8 cellular contexts compared by ENCODE assay signal in genomic region chr17:45425125-45425983, GRCh38. TPM values are rescaled to one million over a fixed set of nuclear protein-coding genes. Genes with fewer than 3 reads are reported as not detected.
DNase-seq lines count a peak whose midpoint lies in the region; ATAC-seq, FAIRE-seq and TF ChIP-seq lines count a peak whose summit lies in the region.

No MANE protein-coding gene starts in this region.

- peaks cover 0 to 5% (median 4%) of the 10 kb centered on the region in 3 donors for H3K36me3 Mint-ChIP-seq in immature natural killer cell

- H3K4me1 ChIP-seq in kidney (ENCODE audit: control insufficient read depth in 1 of 2, insufficient read depth in 1 of 2, low read depth in 1 of 2, low read length in 2 of 2) (peaks cover 4 to 6% of the 10 kb centered on the region in 2 donors), aorta (ENCODE audit: control insufficient read depth in 1 of 2, insufficient read depth in 2 of 2, low read length in 2 of 2) (no peaks in the 10 kb centered on the region)

- H3K4me1 Mint-ChIP-seq in immature natural killer cell, result peaks cover 15 to 18% of the 10 kb centered on the region in 2 donors

- intact Hi-C loops in kidney (cut with DNase I) (no loop called here), aorta (cut with DNase I) (no loop called here)

- peak overlapping the region; percentile 55 to 69 for H3K9ac ChIP-seq in kidney (ENCODE audit: low read length in 2 of 2)

- H3K27ac Mint-ChIP-seq in immature natural killer cell, result no peak overlapping the region

- H3K4me3 Mint-ChIP-seq in immature natural killer cell, result no peak overlapping the region

- WGBS in aorta, 2 donors, result 76 to 80% methylated on average over 18 of the region's 18 CpGs

- H3K27me3 Mint-ChIP-seq in immature natural killer cell (ENCODE audit: low read depth in 3 of 3), result peaks cover 2 to 9% (median 3%) of the 10 kb centered on the region in 3 donors

- H3K9me3 ChIP-seq in kidney (ENCODE audit: control insufficient read depth in 1 of 2, low read length in 2 of 2) (no peaks in the 10 kb centered on the region), aorta (ENCODE audit: control insufficient read depth, low read length) (no peaks in the 10 kb centered on the region)

- H3K36me3 ChIP-seq in GM06990 (ENCODE audit: control insufficient read depth, insufficient read depth, low read length) (no peaks in the 10 kb centered on the region), kidney (ENCODE audit: control insufficient read depth in 1 of 2, insufficient read depth in 2 of 2, low read length in 2 of 2) (no peaks in the 10 kb centered on the region), aorta (ENCODE audit: control insufficient read depth in 1 of 2, insufficient read depth in 2 of 2, low read length in 1 of 2) (no peaks in the 10 kb centered on the region)

- H3K4me3 ChIP-seq in GM06990 (replicated peaks; ENCODE audit: low read depth, low read length) (peak overlapping the region; percentile 35), kidney (ENCODE audit: low read length in 2 of 2) (peak overlapping the region; percentile 18 to 64), aorta (ENCODE audit: low read length in 2 of 2) (no peak overlapping the region)

- DNase-seq in GM06990 (ENCODE audit: extremely low read depth, insufficient read length) (no peak), NCI-H2107 (lab: John Stamatoyannopoulos, UW) (peak; percentile 44), astrocyte of the hippocampus (ENCODE audit: low read depth, low spot score) (peak; percentile 77), kidney (peak; percentile 93), aorta (peak; percentile 54 to 63), immature natural killer cell (no peak)

- H3K27me3 ChIP-seq in GM06990 (replicated peaks; ENCODE audit: control insufficient read depth, insufficient read depth, low read length), result no peaks in the 10 kb centered on the region
- H3K27me3 ChIP-seq in aorta (ENCODE audit: control insufficient read depth in 1 of 2, insufficient read depth in 2 of 2, low read length in 1 of 2), result no peaks in the 10 kb centered on the region

- no peak for FAIRE-seq in kidney (lab: Jason Lieb, UNC)

- ATAC-seq in aorta (ENCODE audit: low FRiP score), result no peak
- ATAC-seq in HG03439 (IDR thresholded peaks at IDR 0.05; ENCODE audit: unreplicated experiment), result no peak
- no peak for ATAC-seq in HG02870 (IDR thresholded peaks at IDR 0.05; ENCODE audit: unreplicated experiment)

- H3K9me3 Mint-ChIP-seq in immature natural killer cell, result no peaks in the 10 kb centered on the region

- TF ChIP-seq CTCF in GM06990 (IDR thresholded peaks at IDR 0.05; ENCODE audit: insufficient read depth, low read length, poor library complexity, severe bottlenecking) (peak; percentile 36), kidney (IDR thresholded peaks at IDR 0.05; ENCODE audit: borderline replicate concordance, extremely low read depth, insufficient read depth) (no peak)

- H3K27ac ChIP-seq in kidney (ENCODE audit: low read depth in 2 of 2, low read length in 2 of 2) (peak overlapping the region; percentile 59 to 78), aorta (ENCODE audit: low read depth in 1 of 2, low read length in 2 of 2) (no peak overlapping the region)

RNA-seq across cellular contexts. Expression of gene ARHGAP27, which starts 7.3 kb away (rescaled TPM):
- total RNA-seq in kidney (57.2 TPM), aorta (10 to 100 TPM; 17.8 to 41.0 TPM)
- polyA plus RNA-seq in kidney (ENCODE audit: insufficient read depth, low read depth, low replicate concordance) (13.3 TPM), aorta (1 to 10 TPM; 5.4 to 9.4 TPM), immature natural killer cell (10 to 100 TPM; 23.5 to 64.9 (median 27.8) TPM)

Comparison
In these comparisons a context has a peak if more than half of its experiments do, and no peak if none do; other contexts are left out.
1. DNase-seq: peak in NCI-H2107 (single experiment), astrocyte of the hippocampus (single experiment), kidney (single experiment) and aorta (2 of 2); none in GM06990 (single experiment) and immature natural killer cell (0 of 3).
2. H3K4me3 ChIP-seq: peak in GM06990 (single experiment) and kidney (2 of 2); none in aorta (0 of 2).
3. H3K27ac ChIP-seq: peak in kidney (2 of 2); none in aorta (0 of 2).